In the genomic region with DNA sequence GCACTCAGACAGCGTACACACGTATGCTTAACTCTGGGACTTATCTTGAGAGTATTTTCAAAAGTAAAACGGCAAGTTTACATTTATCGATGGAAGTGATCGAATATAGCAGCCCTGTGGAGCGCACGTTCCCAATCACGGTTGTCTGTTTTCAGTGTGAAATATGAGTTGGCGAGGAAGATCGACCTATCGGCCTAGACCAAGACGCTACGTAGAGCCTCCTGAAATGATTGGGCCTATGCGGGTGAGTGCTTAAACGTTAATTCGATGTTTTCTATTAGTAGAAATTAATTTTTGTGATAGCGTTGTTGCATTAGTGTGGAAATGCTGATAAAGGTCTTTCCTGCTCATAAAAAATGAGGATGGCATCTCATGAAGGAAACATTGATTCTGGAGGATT, we compare ENCODE assay signal across 16 cellular contexts. TPM values are rescaled to one million over a fixed set of nuclear protein-coding genes. Genes with fewer than 3 reads are reported as not detected.
"Had no signal": no experiment of that assay in that cellular context is flagged by ENCODE, and none has a peak within 500 bp of the region (broad histone marks: within the 10 kb centered on the region; RNA-seq: fewer than 3 reads in every experiment).

No MANE protein-coding gene starts in this region.

RNA-seq across cellular contexts. Expression of a gene that starts 1.2 kb away (rescaled TPM):
- total RNA-seq: activated B cell treated with CpG ODN at 0.5 μM for 24 hours; activated CD4-positive, alpha-beta T cell treated with anti-CD3 and anti-CD28 coated beads, Interleukin-2, amount 10 ng/mL, durations not matched to agents 7 days and 5 days; activated CD8-positive, alpha-beta T cell treated with anti-CD3 and anti-CD28 coated beads for 36 hours; activated naive CD8-positive, alpha-beta T cell treated with anti-CD3 and anti-CD28 coated beads, Interleukin-2, amount 10 ng/mL, durations not matched to agents 7 days and 5 days; activated T-cell treated with anti-CD3 and anti-CD28 coated beads, Interleukin-2, amount 50 U/mL, for 72 hours; activated T-helper 1 cell treated with anti-CD3 and anti-CD28 coated beads, Interleukin-12 subunit alpha, Interleukin-12 subunit beta, Interleukin-2, Interleukin-4 antibody, amounts not matched to agents 30 ng/mL and 10 ng/mL and 1 ng/mL, durations not matched to agents 14 hours and 24 hours and 36 hours; activated T-helper 17 cell treated with anti-CD3 and anti-CD28 coated beads, Interleukin-2, amount 50 U/mL, for 72 hours; ascending aorta; bronchial epithelial cell; cardiac muscle cell; T-cell; T-helper 1 cell treated with Interleukin-12 subunit alpha and Interleukin-12 subunit beta and Interleukin-4 antibody, amounts not matched to agents 30 ng/mL and 1 ng/mL, for 36 hours; T-helper 17 cell; T-helper 2 cell treated with Interferon-gamma antibody and Interleukin-4, amounts not matched to agents 100 ng/mL and 5 ng/mL, for 36 hours had no signal
- polyA plus RNA-seq: adipose tissue, cardiac muscle cell had no signal

RNA-seq across cellular contexts. Expression of a gene that starts 8.3 kb away (rescaled TPM):
- total RNA-seq: activated B cell treated with CpG ODN at 0.5 μM for 24 hours; activated CD4-positive, alpha-beta T cell treated with anti-CD3 and anti-CD28 coated beads, Interleukin-2, amount 10 ng/mL, durations not matched to agents 7 days and 5 days; activated CD8-positive, alpha-beta T cell treated with anti-CD3 and anti-CD28 coated beads for 36 hours; activated naive CD8-positive, alpha-beta T cell treated with anti-CD3 and anti-CD28 coated beads, Interleukin-2, amount 10 ng/mL, durations not matched to agents 7 days and 5 days; activated T-cell treated with anti-CD3 and anti-CD28 coated beads, Interleukin-2, amount 50 U/mL, for 4 hours; activated T-cell treated with anti-CD3 and anti-CD28 coated beads, Interleukin-2, amount 50 U/mL, for 72 hours; activated T-helper 1 cell treated with anti-CD3 and anti-CD28 coated beads, Interleukin-12 subunit alpha, Interleukin-12 subunit beta, Interleukin-2, Interleukin-4 antibody, amounts not matched to agents 30 ng/mL and 10 ng/mL and 1 ng/mL, durations not matched to agents 14 hours and 24 hours and 36 hours; activated T-helper 17 cell treated with anti-CD3 and anti-CD28 coated beads, Interleukin-2, amount 50 U/mL, for 72 hours; ascending aorta; bronchial epithelial cell; cardiac muscle cell; T-helper 1 cell treated with Interleukin-12 subunit alpha and Interleukin-12 subunit beta and Interleukin-4 antibody, amounts not matched to agents 30 ng/mL and 1 ng/mL, for 36 hours; T-helper 17 cell; T-helper 2 cell treated with Interferon-gamma antibody and Interleukin-4, amounts not matched to agents 100 ng/mL and 5 ng/mL, for 36 hours had no signal
- polyA plus RNA-seq: adipose tissue, cardiac muscle cell had no signal

RNA-seq across cellular contexts. Expression of a gene that starts 10.7 kb away (rescaled TPM):
- total RNA-seq: activated B cell treated with CpG ODN at 0.5 μM for 24 hours; activated CD4-positive, alpha-beta T cell treated with anti-CD3 and anti-CD28 coated beads, Interleukin-2, amount 10 ng/mL, durations not matched to agents 7 days and 5 days; activated CD8-positive, alpha-beta T cell treated with anti-CD3 and anti-CD28 coated beads for 36 hours; activated naive CD8-positive, alpha-beta T cell treated with anti-CD3 and anti-CD28 coated beads, Interleukin-2, amount 10 ng/mL, durations not matched to agents 7 days and 5 days; activated T-cell treated with anti-CD3 and anti-CD28 coated beads, Interleukin-2, amount 50 U/mL, for 4 hours; activated T-cell treated with anti-CD3 and anti-CD28 coated beads, Interleukin-2, amount 50 U/mL, for 72 hours; activated T-helper 1 cell treated with anti-CD3 and anti-CD28 coated beads, Interleukin-12 subunit alpha, Interleukin-12 subunit beta, Interleukin-2, Interleukin-4 antibody, amounts not matched to agents 30 ng/mL and 10 ng/mL and 1 ng/mL, durations not matched to agents 14 hours and 24 hours and 36 hours; activated T-helper 17 cell treated with anti-CD3 and anti-CD28 coated beads, Interleukin-2, amount 50 U/mL, for 72 hours; ascending aorta; bronchial epithelial cell; cardiac muscle cell; T-cell; T-helper 1 cell treated with Interleukin-12 subunit alpha and Interleukin-12 subunit beta and Interleukin-4 antibody, amounts not matched to agents 30 ng/mL and 1 ng/mL, for 36 hours; T-helper 17 cell; T-helper 2 cell treated with Interferon-gamma antibody and Interleukin-4, amounts not matched to agents 100 ng/mL and 5 ng/mL, for 36 hours had no signal
- polyA plus RNA-seq: adipose tissue, cardiac muscle cell had no signal

RNA-seq across cellular contexts. Expression of a gene that starts 20.3 kb away (rescaled TPM):
- total RNA-seq: activated B cell treated with CpG ODN at 0.5 μM for 24 hours; activated CD4-positive, alpha-beta T cell treated with anti-CD3 and anti-CD28 coated beads, Interleukin-2, amount 10 ng/mL, durations not matched to agents 7 days and 5 days; activated CD8-positive, alpha-beta T cell treated with anti-CD3 and anti-CD28 coated beads for 36 hours; activated naive CD8-positive, alpha-beta T cell treated with anti-CD3 and anti-CD28 coated beads, Interleukin-2, amount 10 ng/mL, durations not matched to agents 7 days and 5 days; activated T-cell treated with anti-CD3 and anti-CD28 coated beads, Interleukin-2, amount 50 U/mL, for 72 hours; activated T-helper 1 cell treated with anti-CD3 and anti-CD28 coated beads, Interleukin-12 subunit alpha, Interleukin-12 subunit beta, Interleukin-2, Interleukin-4 antibody, amounts not matched to agents 30 ng/mL and 10 ng/mL and 1 ng/mL, durations not matched to agents 14 hours and 24 hours and 36 hours; activated T-helper 17 cell treated with anti-CD3 and anti-CD28 coated beads, Interleukin-2, amount 50 U/mL, for 72 hours; ascending aorta; bronchial epithelial cell; cardiac muscle cell; T-helper 1 cell treated with Interleukin-12 subunit alpha and Interleukin-12 subunit beta and Interleukin-4 antibody, amounts not matched to agents 30 ng/mL and 1 ng/mL, for 36 hours; T-helper 17 cell; T-helper 2 cell treated with Interferon-gamma antibody and Interleukin-4, amounts not matched to agents 100 ng/mL and 5 ng/mL, for 36 hours had no signal
- polyA plus RNA-seq: adipose tissue, cardiac muscle cell had no signal

RNA-seq across cellular contexts. Expression of a gene that starts 29.8 kb away (rescaled TPM):
- total RNA-seq: activated B cell treated with CpG ODN at 0.5 μM for 24 hours; activated CD4-positive, alpha-beta T cell treated with anti-CD3 and anti-CD28 coated beads, Interleukin-2, amount 10 ng/mL, durations not matched to agents 7 days and 5 days; activated CD8-positive, alpha-beta T cell treated with anti-CD3 and anti-CD28 coated beads for 36 hours; activated naive CD8-positive, alpha-beta T cell treated with anti-CD3 and anti-CD28 coated beads, Interleukin-2, amount 10 ng/mL, durations not matched to agents 7 days and 5 days; activated T-cell treated with anti-CD3 and anti-CD28 coated beads, Interleukin-2, amount 50 U/mL, for 72 hours; activated T-helper 1 cell treated with anti-CD3 and anti-CD28 coated beads, Interleukin-12 subunit alpha, Interleukin-12 subunit beta, Interleukin-2, Interleukin-4 antibody, amounts not matched to agents 30 ng/mL and 10 ng/mL and 1 ng/mL, durations not matched to agents 14 hours and 24 hours and 36 hours; activated T-helper 17 cell treated with anti-CD3 and anti-CD28 coated beads, Interleukin-2, amount 50 U/mL, for 72 hours; ascending aorta; bronchial epithelial cell; cardiac muscle cell; T-helper 1 cell treated with Interleukin-12 subunit alpha and Interleukin-12 subunit beta and Interleukin-4 antibody, amounts not matched to agents 30 ng/mL and 1 ng/mL, for 36 hours; T-helper 17 cell; T-helper 2 cell treated with Interferon-gamma antibody and Interleukin-4, amounts not matched to agents 100 ng/mL and 5 ng/mL, for 36 hours had no signal
- polyA plus RNA-seq: adipose tissue, cardiac muscle cell had no signal
